Comparison of ENCODE assay signal across 2 cellular contexts in genomic region chr12:108573310-108573709, GRCh38.
A peak's percentile ranks its signal among the peaks of the same experiment; 100 is the strongest.
TF ChIP-seq lines count a peak whose summit lies in the region.

No MANE protein-coding gene starts in this region.

TF ChIP-seq in A549, 52 proteins besides CTCF, POLR2A, EP300 and RAD21:
- TF ChIP-seq MAFK (IDR thresholded peaks at IDR 0.05; ENCODE audit: partially characterized antibody) (peak; percentile 97), HOXB13 (CRISPR knock-in tag; IDR thresholded peaks at IDR 0.05; ENCODE audit: low read depth) (no peak)

TF ChIP-seq in GM12878, 131 proteins besides CTCF, POLR2A, EP300 and RAD21 (continues in another document):
- peak; percentile 40 for TF ChIP-seq BCL3 (IDR thresholded peaks at IDR 0.05; ENCODE audit: borderline replicate concordance, insufficient read depth, low read depth, low read length, poor library complexity, severe bottlenecking)
- TF ChIP-seq JUND (IDR thresholded peaks at IDR 0.05; ENCODE audit: low read depth, low read length) = peak; percentile 84
- 0 out of 2 replicates have a peak, but pooled peaks have one; percentile 6 for TF ChIP-seq PML (IDR thresholded peaks at IDR 0.05; ENCODE audit: low read length)
- no peak for TF ChIP-seq FOS (IDR thresholded peaks at IDR 0.05; ENCODE audit: borderline replicate concordance, extremely low read depth, insufficient read length)
- TF ChIP-seq ZBED1 (IDR thresholded peaks at IDR 0.05; ENCODE audit: borderline replicate concordance) = peak; percentile 79; the same call in 1 of the 2 replicates
- peak; percentile 53; the same call in 1 of the 2 replicates for TF ChIP-seq EED (IDR thresholded peaks at IDR 0.05; ENCODE audit: low read depth)
- no peak for TF ChIP-seq CUX1 (IDR thresholded peaks at IDR 0.05; ENCODE audit: insufficient replicate concordance, low read depth, low read length)
- TF ChIP-seq YBX1 (IDR thresholded peaks at IDR 0.05) = no peak
- peak; percentile 45; the same call in 1 of the 2 replicates for TF ChIP-seq CREB1 (IDR thresholded peaks at IDR 0.05; ENCODE audit: low read depth)
- TF ChIP-seq NBN (IDR thresholded peaks at IDR 0.05) = peak; percentile 30; the same call in 1 of the 2 replicates
- no peak for TF ChIP-seq ZBTB4 (CRISPR knock-in tag; IDR thresholded peaks at IDR 0.05)
- TF ChIP-seq IKZF2 (IDR thresholded peaks at IDR 0.05) = peak; percentile 39 to 40
- peak; percentile 86 for TF ChIP-seq BCL11A (IDR thresholded peaks at IDR 0.05; ENCODE audit: low read depth, low read length)
- TF ChIP-seq DPF2 (IDR thresholded peaks at IDR 0.05) = peak; percentile 21; the same call in 1 of the 2 replicates
- peak; percentile 24 to 58; a peak in 1 of 4 replicates for TF ChIP-seq BHLHE40 (IDR thresholded peaks at IDR 0.05; ENCODE audit: borderline replicate concordance in 1 of 2, low read depth in 2 of 2, low read length in 1 of 2)
- TF ChIP-seq SMAD5 (IDR thresholded peaks at IDR 0.05; ENCODE audit: low read depth) = no peak
- TF ChIP-seq CBFB (IDR thresholded peaks at IDR 0.05; ENCODE audit: low read depth) = no peak
- TF ChIP-seq PAX8 (IDR thresholded peaks at IDR 0.05) = no peak
- TF ChIP-seq E2F8 (IDR thresholded peaks at IDR 0.05; ENCODE audit: low read depth, partially characterized antibody) = no peak
- peak; percentile 98 for TF ChIP-seq TCF7 (IDR thresholded peaks at IDR 0.05; ENCODE audit: borderline replicate concordance)
- TF ChIP-seq CREM (IDR thresholded peaks at IDR 0.05; ENCODE audit: low read depth) = peak; percentile 80; the same call in 1 of the 2 replicates
- 0 out of 2 replicates have a peak, but pooled peaks have one; percentile 33 for TF ChIP-seq ZNF24 (IDR thresholded peaks at IDR 0.05)
- TF ChIP-seq NFIC (IDR thresholded peaks at IDR 0.05; ENCODE audit: low read depth, low read length) = peak; percentile 86
- TF ChIP-seq SRF (IDR thresholded peaks at IDR 0.05; ENCODE audit: low read depth in 2 of 2, low read length in 2 of 2) = 0 out of 4 replicates have a peak, but pooled peaks of 1 of the 2 experiments have one; percentile 27
- no peak for TF ChIP-seq BMI1 (IDR thresholded peaks at IDR 0.05; ENCODE audit: borderline replicate concordance)
- no peak for TF ChIP-seq HCFC1 (IDR thresholded peaks at IDR 0.05; ENCODE audit: low read length)
- no peak for TF ChIP-seq BACH1 (IDR thresholded peaks at IDR 0.05; ENCODE audit: borderline replicate concordance)
- TF ChIP-seq FOXM1 (IDR thresholded peaks at IDR 0.05; ENCODE audit: low read depth, low read length) = peak; percentile 60; the same call in 1 of the 2 replicates
- 0 out of 2 replicates have a peak, but pooled peaks have one; percentile 47 for TF ChIP-seq MTA3 (IDR thresholded peaks at IDR 0.05; ENCODE audit: borderline replicate concordance, low read length)
- no peak for TF ChIP-seq POU2F2 (IDR thresholded peaks at IDR 0.05; ENCODE audit: borderline replicate concordance, low read depth, low read length)
- no peak for TF ChIP-seq ZBTB33 (IDR thresholded peaks at IDR 0.05)
- no peak for TF ChIP-seq RFX5 (IDR thresholded peaks at IDR 0.05; ENCODE audit: low read depth, low read length)
- TF ChIP-seq ZNF687 (IDR thresholded peaks at IDR 0.05) = no peak
- peak; percentile 54; the same call in 1 of the 2 replicates for TF ChIP-seq PAX5 (IDR thresholded peaks at IDR 0.05; ENCODE audit: borderline replicate concordance, low read depth, low read length)
- peak; percentile 99 for TF ChIP-seq JUNB (IDR thresholded peaks at IDR 0.05)
- no peak for TF ChIP-seq BRCA1 (IDR thresholded peaks at IDR 0.05; ENCODE audit: low read depth, low read length)
- no peak for TF ChIP-seq ZNF207 (IDR thresholded peaks at IDR 0.05; ENCODE audit: borderline replicate concordance)
- TF ChIP-seq HSF1 (IDR thresholded peaks at IDR 0.05; ENCODE audit: low read depth, low read length) = no peak
- peak; percentile 28; the same call in 1 of the 2 replicates for TF ChIP-seq ATF7 (IDR thresholded peaks at IDR 0.05; ENCODE audit: low read depth)
- TF ChIP-seq MEF2B (IDR thresholded peaks at IDR 0.05; ENCODE audit: partially characterized antibody, poor library complexity, severe bottlenecking) = no peak
- peak; percentile 55; the same call in 1 of the 2 replicates for TF ChIP-seq MEF2A (IDR thresholded peaks at IDR 0.05; ENCODE audit: insufficient read depth, low read depth, low read length)
